8 cellular contexts compared by ENCODE assay signal in the genomic region with DNA sequence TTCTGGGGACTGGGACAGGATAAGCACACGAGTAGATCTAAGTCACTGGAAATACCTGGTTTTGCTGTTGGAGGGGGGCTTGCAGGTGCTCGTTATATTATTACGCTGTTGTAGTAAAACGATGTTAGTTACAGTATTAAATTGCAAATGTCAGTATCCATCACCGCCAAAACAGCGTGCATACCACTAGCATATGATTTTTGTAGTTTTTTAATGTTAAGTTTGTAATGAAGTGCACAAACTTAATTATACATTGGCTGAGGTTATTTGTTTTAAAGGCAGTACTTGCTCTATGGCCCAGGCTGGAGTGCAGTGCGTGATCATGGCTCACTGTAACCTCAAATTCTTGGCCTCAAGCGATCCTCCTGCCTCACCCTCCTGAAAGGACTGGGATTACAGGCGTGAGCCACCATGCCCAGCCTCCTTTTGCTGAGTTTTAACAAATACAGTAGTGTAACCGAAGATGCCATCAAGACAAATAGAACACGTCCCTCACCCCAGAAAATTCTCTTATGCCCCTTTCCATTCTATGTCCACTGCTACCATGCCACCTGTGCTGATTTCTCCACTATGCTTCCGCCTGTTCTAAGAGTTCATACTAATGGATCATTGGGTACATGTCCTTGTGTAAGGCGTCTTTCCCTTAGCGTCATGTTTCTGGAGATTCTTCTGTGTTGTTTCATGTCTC. TPM values are rescaled to one million over a fixed set of nuclear protein-coding genes. Genes with fewer than 3 reads are reported as not detected.
DNase-seq lines count a peak whose midpoint lies in the region; TF ChIP-seq lines count a peak whose summit lies in the region.

No MANE protein-coding gene starts in this region.

- no peak for TF ChIP-seq POLR2A in suprapubic skin (IDR thresholded peaks at IDR 0.05)

- H3K4me3 Mint-ChIP-seq in activated CD4-positive, alpha-beta T cell treated with anti-CD3 and anti-CD28 coated beads, Interleukin-2, amount 10 ng/mL, durations not matched to agents 7 days and 5 days = peak overlapping the region; percentile 74
- peak overlapping the region; percentile 57 to 72 (median 66) for H3K4me3 Mint-ChIP-seq in immature natural killer cell

- H3K27ac Mint-ChIP-seq in activated CD4-positive, alpha-beta T cell treated with anti-CD3 and anti-CD28 coated beads, Interleukin-2, amount 10 ng/mL, durations not matched to agents 7 days and 5 days = peak overlapping the region; percentile 90
- H3K27ac Mint-ChIP-seq in immature natural killer cell = peak overlapping the region; percentile 76 to 100 (median 90)

- WGBS in suprapubic skin = 80% methylated on average over 14 of the region's 14 CpGs

- H3K9me3 Mint-ChIP-seq in activated CD4-positive, alpha-beta T cell treated with anti-CD3 and anti-CD28 coated beads, Interleukin-2, amount 10 ng/mL, durations not matched to agents 7 days and 5 days = no peaks in the 10 kb centered on the region
- H3K9me3 Mint-ChIP-seq in immature natural killer cell = no peaks in the 10 kb centered on the region

- no peak for TF ChIP-seq CTCF in suprapubic skin (IDR thresholded peaks at IDR 0.05)

- peaks cover 2% of the 10 kb centered on the region for H3K36me3 Mint-ChIP-seq in activated CD4-positive, alpha-beta T cell treated with anti-CD3 and anti-CD28 coated beads, Interleukin-2, amount 10 ng/mL, durations not matched to agents 7 days and 5 days (ENCODE audit: low read depth)
- no peaks in the 10 kb centered on the region for H3K36me3 Mint-ChIP-seq in immature natural killer cell

- peak overlapping the region; percentile 99 for H3K27ac ChIP-seq in suprapubic skin

- H3K36me3 ChIP-seq in adipocyte (ENCODE audit: control insufficient read depth, insufficient read depth, low read length, severe bottlenecking) (no peaks in the 10 kb centered on the region), suprapubic skin (no peaks in the 10 kb centered on the region)

- CTCF ChIA-PET in activated CD4-positive, alpha-beta T cell treated with anti-CD3 and anti-CD28 coated beads, Interleukin-2, amount 10 ng/mL, durations not matched to agents 7 days and 5 days (lab: Charles Lee) = interaction anchor here (2.1 kb wide), 1 partner anchor 11 kb away, joined by 7 read pairs; no protein-coding TSS in a partner anchor

- H3K27me3 ChIP-seq in adipocyte (replicated peaks; ENCODE audit: control insufficient read depth, insufficient read depth, low read length) = no peaks in the 10 kb centered on the region
- H3K27me3 ChIP-seq in suprapubic skin = no peaks in the 10 kb centered on the region

- TF ChIP-seq EP300 in suprapubic skin (IDR thresholded peaks at IDR 0.05) = no peak

- peaks cover 33% of the 10 kb centered on the region for H3K4me1 ChIP-seq in adipocyte (ENCODE audit: control insufficient read depth, insufficient read depth, low read length)
- peaks cover 58% of the 10 kb centered on the region for H3K4me1 ChIP-seq in suprapubic skin

- peak overlapping the region; percentile 79 for H3K9ac ChIP-seq in adipocyte (ENCODE audit: low read length)

- DNase-seq in activated CD4-positive, alpha-beta T cell treated with anti-CD3 and anti-CD28 coated beads, Interleukin-2, amount 10 ng/mL, durations not matched to agents 7 days and 5 days = no peak
- DNase-seq in activated CD4-positive, alpha-beta T cell treated with anti-CD3 and anti-CD28 coated beads for 1 hour = no peak
- DNase-seq in adipocyte (ENCODE audit: low read depth) (no peak), immature natural killer cell (no peak), suprapubic skin (ENCODE audit: low spot score in 2 of 2) (no peak), anterior cingulate cortex (lab: John Stamatoyannopoulos, UW) (no peak), DMS114 treated with DMSO at 0.1 percent for 48 hours (lab: John Stamatoyannopoulos, UW; ENCODE audit: unreplicated experiment) (no peak)
- DNase-seq in stimulated activated CD4-positive, alpha-beta T cell treated with anti-CD3 and anti-CD28 coated beads, Interleukin-4, amount 100 ng/mL, for 4 hours = no peak

- H3K27me3 Mint-ChIP-seq in activated CD4-positive, alpha-beta T cell treated with anti-CD3 and anti-CD28 coated beads, Interleukin-2, amount 10 ng/mL, durations not matched to agents 7 days and 5 days = no peaks in the 10 kb centered on the region
- H3K27me3 Mint-ChIP-seq in immature natural killer cell (ENCODE audit: low read depth in 3 of 3) = peaks cover 31 to 42% (median 40%) of the 10 kb centered on the region in 3 donors

- POLR2A ChIA-PET in activated CD4-positive, alpha-beta T cell treated with anti-CD3 and anti-CD28 coated beads, Interleukin-2, amount 10 ng/mL, durations not matched to agents 7 days and 5 days (lab: Charles Lee) = no interaction called here

- H3K4me3 ChIP-seq in adipocyte (ENCODE audit: low read length) (peak overlapping the region; percentile 68), suprapubic skin (peak overlapping the region; percentile 75)

- H3K9me3 ChIP-seq in adipocyte (ENCODE audit: control insufficient read depth, low read length) (no peaks in the 10 kb centered on the region), suprapubic skin (no peaks in the 10 kb centered on the region)

- H3K4me1 Mint-ChIP-seq in activated CD4-positive, alpha-beta T cell treated with anti-CD3 and anti-CD28 coated beads, Interleukin-2, amount 10 ng/mL, durations not matched to agents 7 days and 5 days = peaks cover 57% of the 10 kb centered on the region
- H3K4me1 Mint-ChIP-seq in immature natural killer cell = peaks cover 59 to 67% of the 10 kb centered on the region in 2 donors

RNA-seq across cellular contexts. Expression of a gene that starts 20.7 kb away (rescaled TPM):
- 100 to 1,000 TPM; 115 to 142 TPM for total RNA-seq in activated CD4-positive, alpha-beta T cell treated with anti-CD3 and anti-CD28 coated beads, Interleukin-2, amount 10 ng/mL, durations not matched to agents 7 days and 5 days
- 100 to 1,000 TPM in 1 of 3 donors, 10 to 100 TPM in 2; 48.9 to 130 (median 55.9) TPM for polyA plus RNA-seq in immature natural killer cell
- total RNA-seq in suprapubic skin = 100 to 1,000 TPM in 1 of 4 donors, 10 to 100 TPM in 3; 52.3 to 142 (median 58.8) TPM

RNA-seq across cellular contexts. Expression of a gene that starts 23.2 kb away (rescaled TPM):
- total RNA-seq in activated CD4-positive, alpha-beta T cell treated with anti-CD3 and anti-CD28 coated beads, Interleukin-2, amount 10 ng/mL, durations not matched to agents 7 days and 5 days = 100 to 1,000 TPM; 285 to 292 TPM
- 100 to 1,000 TPM; 278 to 589 (median 370) TPM for polyA plus RNA-seq in immature natural killer cell
- total RNA-seq in suprapubic skin = 1 to 10 TPM in 3 of 4 donors, under 1 TPM in 1; 0.29 to 4.4 (median 1.6) TPM

RNA-seq across cellular contexts. Expression of a gene that starts 39.3 kb away (rescaled TPM):
- total RNA-seq in activated CD4-positive, alpha-beta T cell treated with anti-CD3 and anti-CD28 coated beads, Interleukin-2, amount 10 ng/mL, durations not matched to agents 7 days and 5 days = 10 to 100 TPM; 16.4 TPM
- polyA plus RNA-seq in immature natural killer cell = 1 to 10 TPM in 2 of 3 donors, not detected in 1; 2.7 to 3.6 TPM
- 10 to 100 TPM in 3 of 4 donors, 1 to 10 TPM in 1; 9.5 to 37.8 (median 16.6) TPM for total RNA-seq in suprapubic skin

Comparison
In these comparisons a context has a peak if more than half of its experiments do, and no peak if none do; other contexts are left out.
1. RNA of a gene that starts 23.2 kb away (total RNA-seq): 285 to 292 TPM in activated CD4-positive, alpha-beta T cell treated with anti-CD3 and anti-CD28 coated beads, Interleukin-2, amount 10 ng/mL, durations not matched to agents 7 days and 5 days; 0.29 to 4.4 TPM in suprapubic skin; every median in the first group is over 10 times any median in the second.